ENCODE assay signal across 10 cellular contexts in genomic region chr9:2023532-2023931, GRCh38. TPM values are rescaled to one million over a fixed set of nuclear protein-coding genes. Genes with fewer than 3 reads are reported as not detected.
DNase-seq lines count a peak whose midpoint lies in the region; ATAC-seq lines count a peak whose summit lies in the region.
"Had no signal": no experiment of that assay in that cellular context is flagged by ENCODE, and none has a peak within 500 bp of the region (broad histone marks: within the 10 kb centered on the region; RNA-seq: fewer than 3 reads in every experiment).

No MANE protein-coding gene starts in this region.

- no peaks in the 10 kb centered on the region for H3K36me3 ChIP-seq in H7 (replicated peaks; ENCODE audit: control insufficient read depth, insufficient read depth, low read length)

- H3K27me3 ChIP-seq in H7 (ENCODE audit: control insufficient read depth, insufficient read depth, low read length), result peaks cover 15% of the 10 kb centered on the region

- H3K36me3 Mint-ChIP-seq in stimulated activated memory B cell treated with anti-CD40 and anti-IgM and Interleukin-4, amounts not matched to agents 10 μg/mL and 1 μg/mL and 100 μg/mL, for 72 hours, result peaks cover 10% of the 10 kb centered on the region

- peak overlapping the region; percentile 24 for H3K4me3 Mint-ChIP-seq in stimulated activated memory B cell treated with anti-CD40 and anti-IgM and Interleukin-4, amounts not matched to agents 10 μg/mL and 1 μg/mL and 100 μg/mL, for 72 hours

- no peaks in the 10 kb centered on the region for H3K27me3 Mint-ChIP-seq in stimulated activated memory B cell treated with anti-CD40 and anti-IgM and Interleukin-4, amounts not matched to agents 10 μg/mL and 1 μg/mL and 100 μg/mL, for 72 hours

- peak overlapping the region; percentile 22 for H3K27ac ChIP-seq in angular gyrus (ENCODE audit: low read depth, low read length)

- peak overlapping the region; percentile 28 for H3K27ac Mint-ChIP-seq in stimulated activated memory B cell treated with anti-CD40 and anti-IgM and Interleukin-4, amounts not matched to agents 10 μg/mL and 1 μg/mL and 100 μg/mL, for 72 hours

- no peak overlapping the region for H3K4me3 ChIP-seq in H7 (ENCODE audit: insufficient read depth, low read depth, low read length)

- no peaks in the 10 kb centered on the region for H3K9me3 Mint-ChIP-seq in stimulated activated memory B cell treated with anti-CD40 and anti-IgM and Interleukin-4, amounts not matched to agents 10 μg/mL and 1 μg/mL and 100 μg/mL, for 72 hours

- DNase-seq in activated CD4-positive, CD25-positive, alpha-beta regulatory T cell treated with anti-CD3 and anti-CD28 coated beads, Interleukin-2, amount 50 U/mL, for 72 hours, result no peak
- DNase-seq in H7 (no peak), HPDE6-E6E7 (ENCODE audit: extremely low spot score) (no peak), RPMI8226 (no peak)
- DNase-seq: Kasumi-1, T1000 had no signal

- H3K4me1 Mint-ChIP-seq in stimulated activated memory B cell treated with anti-CD40 and anti-IgM and Interleukin-4, amounts not matched to agents 10 μg/mL and 1 μg/mL and 100 μg/mL, for 72 hours, result peaks cover 91% of the 10 kb centered on the region

- ATAC-seq in activated CD4-positive, CD25-positive, alpha-beta regulatory T cell treated with anti-CD3 and anti-CD28 coated beads, Interleukin-2, amount 50 U/mL, for 24 hours, result peak; percentile 21 to 55
- peak; percentile 40 for ATAC-seq in HG03103 (IDR thresholded peaks at IDR 0.05; ENCODE audit: low read depth, unreplicated experiment)
- peak; percentile 43 for ATAC-seq in stimulated activated memory B cell treated with anti-CD40 and anti-IgM and Interleukin-4, amounts not matched to agents 10 μg/mL and 1 μg/mL and 100 μg/mL, for 72 hours

RNA-seq across cellular contexts. Expression of gene SMARCA2, which starts 8.4 kb away (rescaled TPM):
- total RNA-seq in H7 (2014; rRNA removed; shearing (Covaris generic)), result 5.5 and 11.6 TPM in 2 replicates
